ENCODE assay signal across 8 cellular contexts in the genomic region with DNA sequence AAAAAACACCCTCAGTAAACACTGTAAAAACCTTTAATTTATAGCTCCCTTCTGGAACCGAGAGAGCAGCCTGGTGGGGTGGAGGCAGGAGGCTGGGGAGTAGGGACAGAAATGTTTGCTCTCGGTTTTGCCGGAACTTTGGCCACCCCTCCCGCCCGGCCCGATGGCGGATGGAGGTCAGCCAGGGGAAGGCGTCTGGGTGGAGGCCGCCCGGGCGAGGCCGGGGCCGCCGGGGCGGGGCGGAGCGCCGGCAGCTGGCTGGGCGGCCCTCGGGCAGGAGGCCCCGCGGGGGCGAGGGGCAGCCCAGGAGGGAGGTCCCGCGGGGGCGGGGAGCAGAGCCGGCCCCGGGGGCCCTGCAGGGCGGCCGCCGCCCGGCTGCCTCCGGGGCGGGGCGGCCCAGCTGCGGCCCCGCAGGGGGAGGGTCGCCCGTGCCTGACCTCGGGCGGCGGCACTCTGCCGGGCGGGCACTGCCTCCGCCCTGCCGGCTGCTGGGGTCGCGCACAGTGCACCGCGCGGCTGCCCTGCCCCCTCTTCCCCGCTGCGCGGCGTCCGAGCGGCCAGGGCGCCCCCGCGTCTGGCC. TPM values are rescaled to one million over a fixed set of nuclear protein-coding genes. Genes with fewer than 3 reads are reported as not detected.
A peak's percentile ranks its signal among the peaks of the same experiment; 100 is the strongest.
DNase-seq lines count a peak whose midpoint lies in the region; ATAC-seq and TF ChIP-seq lines count a peak whose summit lies in the region.

No MANE protein-coding gene starts in this region.

- CTCF ChIA-PET in OCI-LY7 (lab: Charles Lee; ENCODE audit: unreplicated experiment), result interaction anchor here (0.6 kb wide), 1 partner anchor 512 kb away, joined by 3 read pairs; no protein-coding TSS in a partner anchor

- no peak overlapping the region for H2BK15ac ChIP-seq in neuronal stem cell (ENCODE audit: low read length)

- peak overlapping the region; percentile 17 for H3K9ac ChIP-seq in neuronal stem cell (ENCODE audit: low read depth, low read length, poor library complexity)

- H3K9me3 Mint-ChIP-seq in CD4-positive, CD25-positive, alpha-beta regulatory T cell, result no peaks in the 10 kb centered on the region
- H3K9me3 Mint-ChIP-seq in activated T-helper 17 cell treated with anti-CD3 and anti-CD28 coated beads, Interleukin-2, amount 50 U/mL, for 72 hours, result no peaks in the 10 kb centered on the region

- peaks cover 9% of the 10 kb centered on the region; the same call in 1 of the 2 replicates for H4K20me1 ChIP-seq in OCI-LY7 (ENCODE audit: insufficient read depth, low read length)

- WGBS in neuronal stem cell (ENCODE audit: extremely low coverage in 2 of 2, insufficient read length in 2 of 2, insufficient replicate concordance in 1 of 2), 2 donors, result no CpG with 5 or more reads among the region's 60 CpGs

- peak overlapping the region; percentile 88 to 92 (median 92) for H3K27ac Mint-ChIP-seq in CD4-positive, CD25-positive, alpha-beta regulatory T cell
- H3K27ac Mint-ChIP-seq in activated T-helper 17 cell treated with anti-CD3 and anti-CD28 coated beads, Interleukin-2, amount 50 U/mL, for 72 hours, result peak overlapping the region; percentile 54

- H3K14ac ChIP-seq in neuronal stem cell (ENCODE audit: low read length), result no peak overlapping the region

- H2BK120ac ChIP-seq in neuronal stem cell (ENCODE audit: low read depth, low read length), result no peak overlapping the region

- ATAC-seq in CD4-positive, CD25-positive, alpha-beta regulatory T cell (ENCODE audit: low read depth in 2 of 2), result peak in 1 of 2 donors; percentile 20
- ATAC-seq in HG03378 (IDR thresholded peaks at IDR 0.05; ENCODE audit: unreplicated experiment), result peak; percentile 28
- ATAC-seq in activated T-helper 17 cell treated with anti-CD3 and anti-CD28 coated beads, Interleukin-2, amount 50 U/mL, for 72 hours (replicated peaks), result peak; percentile 39

- peaks cover 37% of the 10 kb centered on the region for H3K79me2 ChIP-seq in OCI-LY7 (ENCODE audit: insufficient read depth, low read depth, low read length)

- no peaks in the 10 kb centered on the region for H3K36me3 ChIP-seq in CD4-positive, CD25-positive, alpha-beta regulatory T cell (ENCODE audit: control insufficient read depth, insufficient read depth, low read length)
- peaks cover 31% of the 10 kb centered on the region for H3K36me3 ChIP-seq in OCI-LY7 (ENCODE audit: insufficient read depth, low read length)
- H3K36me3 ChIP-seq in neuronal stem cell (replicated peaks in 1 of 2; ENCODE audit: control insufficient read depth in 2 of 2, insufficient read depth in 2 of 2, low read length in 2 of 2), result peaks cover 0 to 23% of the 10 kb centered on the region in 2 donors

- peaks cover 23% of the 10 kb centered on the region for H3K4me1 ChIP-seq in CD4-positive, CD25-positive, alpha-beta regulatory T cell (ENCODE audit: control insufficient read depth, insufficient read depth, low read length, poor library complexity, severe bottlenecking)
- H3K4me1 ChIP-seq in OCI-LY7 (ENCODE audit: insufficient read depth, low read length, poor library complexity, severe bottlenecking), result peaks cover 55% of the 10 kb centered on the region
- H3K4me1 ChIP-seq in neuronal stem cell (ENCODE audit: control insufficient read depth in 2 of 2, insufficient read depth in 1 of 2, low read depth in 1 of 2, low read length in 2 of 2), result peaks cover 7 to 18% of the 10 kb centered on the region in 2 donors

- H3K27me3 ChIP-seq in CD4-positive, CD25-positive, alpha-beta regulatory T cell (ENCODE audit: control insufficient read depth, insufficient read depth, low read length), result no peaks in the 10 kb centered on the region
- H3K27me3 ChIP-seq in neuronal stem cell (ENCODE audit: control insufficient read depth in 3 of 3, insufficient read depth in 3 of 3, low read depth in 1 of 3, low read length in 3 of 3), result peaks cover 0 to 2% (median 0%) of the 10 kb centered on the region in 3 experiments

- peak overlapping the region; percentile 44 for H3K18ac ChIP-seq in neuronal stem cell (ENCODE audit: low read length)

- no peaks in the 10 kb centered on the region for H3K9me2 ChIP-seq in OCI-LY7 (ENCODE audit: insufficient read depth, low read length)

- H3K27me3 Mint-ChIP-seq in CD4-positive, CD25-positive, alpha-beta regulatory T cell, result peaks cover 21% of the 10 kb centered on the region
- H3K27me3 Mint-ChIP-seq in activated T-helper 17 cell treated with anti-CD3 and anti-CD28 coated beads, Interleukin-2, amount 50 U/mL, for 72 hours, result no peaks in the 10 kb centered on the region

- H3K23ac ChIP-seq in neuronal stem cell (ENCODE audit: low read depth, low read length, poor library complexity), result peak overlapping the region; percentile 59

- peak overlapping the region; percentile 66 for H3K4me3 ChIP-seq in CD4-positive, CD25-positive, alpha-beta regulatory T cell (ENCODE audit: low read depth, low read length)
- peak overlapping the region; percentile 67 for H3K4me3 ChIP-seq in OCI-LY7 (ENCODE audit: low read depth, low read length, poor library complexity, severe bottlenecking)
- peak overlapping the region; percentile 40 for H3K4me3 ChIP-seq in fibroblast of villous mesenchyme (ENCODE audit: low read depth, low read length)
- peak overlapping the region; percentile 75 to 96 for H3K4me3 ChIP-seq in neuronal stem cell (ENCODE audit: low read length in 2 of 2)

- H4K91ac ChIP-seq in neuronal stem cell (ENCODE audit: low read depth, low read length, poor library complexity), result no peak overlapping the region

- H2AFZ ChIP-seq in OCI-LY7 (ENCODE audit: low read length), result peak overlapping the region; percentile 85; the same call in 1 of the 2 replicates
- peak overlapping the region; percentile 59 for H2AFZ ChIP-seq in neuronal stem cell (ENCODE audit: low read length)

- BruUV-seq in OCI-LY7 (replicated peaks; lab: Mats Ljungman, UMichigan), result no TSS peak

- peaks cover 28 to 39% (median 34%) of the 10 kb centered on the region in 4 donors for H3K4me1 Mint-ChIP-seq in CD4-positive, CD25-positive, alpha-beta regulatory T cell
- H3K4me1 Mint-ChIP-seq in activated T-helper 17 cell treated with anti-CD3 and anti-CD28 coated beads, Interleukin-2, amount 50 U/mL, for 72 hours, result peaks cover 25% of the 10 kb centered on the region

- no peak overlapping the region for H4K8ac ChIP-seq in neuronal stem cell (ENCODE audit: low read depth, low read length)

- DNase-seq in CD4-positive, CD25-positive, alpha-beta regulatory T cell, result peak in 2 of 3 donors; percentile 39 to 52
- peak; percentile 58 for DNase-seq in GM19238 (ENCODE audit: insufficient read length, low spot score)
- peak; percentile 85 for DNase-seq in OCI-LY7 (ENCODE audit: low spot score)
- DNase-seq in fibroblast of villous mesenchyme (ENCODE audit: low read depth), result peak; percentile 92
- peak; percentile 70 for DNase-seq in neuronal stem cell (ENCODE audit: low spot score)

- H3K4me3 Mint-ChIP-seq in CD4-positive, CD25-positive, alpha-beta regulatory T cell, result peak overlapping the region; percentile 84 to 90 (median 84)
- peak overlapping the region; percentile 55 for H3K4me3 Mint-ChIP-seq in activated T-helper 17 cell treated with anti-CD3 and anti-CD28 coated beads, Interleukin-2, amount 50 U/mL, for 72 hours

- H3K4ac ChIP-seq in neuronal stem cell (ENCODE audit: low read length), result no peak overlapping the region

- peaks cover 7% of the 10 kb centered on the region for H3K36me3 Mint-ChIP-seq in CD4-positive, CD25-positive, alpha-beta regulatory T cell
- H3K36me3 Mint-ChIP-seq in activated T-helper 17 cell treated with anti-CD3 and anti-CD28 coated beads, Interleukin-2, amount 50 U/mL, for 72 hours (ENCODE audit: low read depth), result peaks cover 32% of the 10 kb centered on the region

- peak overlapping the region; percentile 39 for H3K27ac ChIP-seq in CD4-positive, CD25-positive, alpha-beta regulatory T cell (ENCODE audit: insufficient read depth, low read length, poor library complexity, severe bottlenecking)
- H3K27ac ChIP-seq in OCI-LY7 (ENCODE audit: low read depth, low read length, poor library complexity, severe bottlenecking) (peak overlapping the region; percentile 94), neuronal stem cell (replicated peaks; ENCODE audit: low read length) (peak overlapping the region; percentile 84), temporal lobe (ENCODE audit: low read depth, low read length) (peak overlapping the region; percentile 91)

- no peak overlapping the region for H2BK5ac ChIP-seq in neuronal stem cell (ENCODE audit: low read length)

- POLR2A ChIA-PET in OCI-LY7 (lab: Charles Lee), result interaction anchor here (0.6 to 1.9 kb wide), 17 partner anchors 9 to 1753 kb away, joined by 3 to 7 read pairs (median 3); no protein-coding TSS in a partner anchor

- H3K4me2 ChIP-seq in OCI-LY7 (ENCODE audit: low read length) (peak overlapping the region; percentile 94), neuronal stem cell (ENCODE audit: insufficient read depth, low read length, poor library complexity, severe bottlenecking) (peak overlapping the region; percentile 76)

- H2AK5ac ChIP-seq in neuronal stem cell (ENCODE audit: low read depth, low read length), result no peak overlapping the region

- no peaks in the 10 kb centered on the region for H3K9me3 ChIP-seq in CD4-positive, CD25-positive, alpha-beta regulatory T cell (ENCODE audit: control insufficient read depth in 2 of 2, low read length in 2 of 2)
- H3K9me3 ChIP-seq in OCI-LY7 (ENCODE audit: low read length) (no peaks in the 10 kb centered on the region), neuronal stem cell (replicated peaks in 1 of 2; ENCODE audit: control insufficient read depth in 2 of 2, insufficient read depth in 1 of 2, low read depth in 1 of 2, low read length in 2 of 2) (peaks cover 0 to 22% of the 10 kb centered on the region in 2 donors)

- TF ChIP-seq CTCF in OCI-LY7 (conservative IDR thresholded peaks at IDR 0.05; ENCODE audit: low read length) (no peak), fibroblast of villous mesenchyme (IDR thresholded peaks at IDR 0.05; ENCODE audit: insufficient read depth, low read depth, low read length) (no peak)

- H3K79me1 ChIP-seq in neuronal stem cell (ENCODE audit: low read depth, low read length), result no peaks in the 10 kb centered on the region

- H2BK12ac ChIP-seq in neuronal stem cell (ENCODE audit: low read length), result no peak overlapping the region

- intact Hi-C loops in OCI-LY7 (cut with micrococcal nuclease; ENCODE audit: unreplicated experiment), result loop anchor here (1.0 to 5.0 kb wide), 7 partner anchors 11 to 584 kb away; partner anchors contain the start of genes MYNN and PRKCI

RNA-seq across cellular contexts. Expression of gene SKIL, which starts 0.8 kb away (rescaled TPM):
- total RNA-seq in CD4-positive, CD25-positive, alpha-beta regulatory T cell, result 50.4 TPM
- polyA plus RNA-seq in CD4-positive, CD25-positive, alpha-beta regulatory T cell, result 1 to 10 TPM; 2.0 to 5.4 (median 3.3) TPM
- 60.9 and 82.6 TPM in 2 replicates for total RNA-seq in OCI-LY7 (2014; rRNA removed; shearing (Covaris generic))
- total RNA-seq in OCI-LY7 (2022) (86.3 and 94.5 TPM in 2 replicates), fibroblast of villous mesenchyme (95.9 and 96.3 TPM in 2 replicates), temporal lobe (68.6 TPM)
- total RNA-seq in activated T-helper 17 cell treated with anti-CD3 and anti-CD28 coated beads, Interleukin-2, amount 50 U/mL, for 72 hours, result 10 to 100 TPM; 16.9 to 21.0 TPM
- 4.5 TPM for polyA plus RNA-seq in neuronal stem cell (2013, experiment 1 of 2)
- 5.5 TPM for polyA plus RNA-seq in neuronal stem cell (2013, experiment 2 of 2)

Comparison
In these comparisons a context has a peak if more than half of its experiments do, and no peak if none do; other contexts are left out.
1. H3K27ac ChIP-seq: peak in every context shown above with its lines; median percentile 94 in OCI-LY7; 91 in temporal lobe; 84 in neuronal stem cell; 39 in CD4-positive, CD25-positive, alpha-beta regulatory T cell.